ENCODE assay signal across 1 cellular context in the genomic region with DNA sequence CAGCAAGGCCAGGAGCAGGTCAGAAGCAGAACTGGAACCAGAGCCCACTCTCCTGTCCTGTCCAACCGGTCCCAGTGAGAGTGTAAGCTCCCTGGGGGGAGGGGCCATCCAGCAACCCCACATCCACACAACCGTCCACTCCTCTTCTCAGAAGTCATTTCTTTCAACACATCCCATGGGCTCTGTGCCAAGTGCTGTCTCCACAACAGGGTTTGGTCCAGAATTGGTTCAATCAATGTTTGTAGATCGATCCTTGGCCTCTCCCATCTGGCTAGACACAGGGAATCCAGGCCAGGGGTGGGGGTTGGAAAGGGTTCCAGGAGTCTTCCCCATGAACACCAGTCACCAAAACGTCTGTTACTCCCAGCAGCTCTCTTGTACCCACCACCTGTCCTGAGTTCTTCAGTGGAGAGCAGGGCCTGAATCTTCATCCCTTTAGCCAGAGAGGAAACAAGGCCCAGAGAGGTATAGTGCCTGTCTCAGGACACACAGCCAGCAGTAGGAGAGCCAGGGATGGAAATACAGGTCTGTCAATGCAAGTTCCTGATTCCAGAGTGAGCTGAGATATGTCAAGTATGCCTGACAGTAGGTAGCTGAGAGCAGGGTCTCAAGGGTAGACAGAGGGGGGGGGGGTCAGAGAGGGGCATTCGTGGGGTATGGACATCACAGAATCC.
A peak's percentile ranks its signal among the peaks of the same experiment; 100 is the strongest.
TF ChIP-seq lines count a peak whose summit lies in the region.

No MANE protein-coding gene starts in this region.

TF ChIP-seq in K562, 482 proteins besides CTCF, POLR2A, EP300 and RAD21 (continued from another document):
- TF ChIP-seq, protein P1, sequence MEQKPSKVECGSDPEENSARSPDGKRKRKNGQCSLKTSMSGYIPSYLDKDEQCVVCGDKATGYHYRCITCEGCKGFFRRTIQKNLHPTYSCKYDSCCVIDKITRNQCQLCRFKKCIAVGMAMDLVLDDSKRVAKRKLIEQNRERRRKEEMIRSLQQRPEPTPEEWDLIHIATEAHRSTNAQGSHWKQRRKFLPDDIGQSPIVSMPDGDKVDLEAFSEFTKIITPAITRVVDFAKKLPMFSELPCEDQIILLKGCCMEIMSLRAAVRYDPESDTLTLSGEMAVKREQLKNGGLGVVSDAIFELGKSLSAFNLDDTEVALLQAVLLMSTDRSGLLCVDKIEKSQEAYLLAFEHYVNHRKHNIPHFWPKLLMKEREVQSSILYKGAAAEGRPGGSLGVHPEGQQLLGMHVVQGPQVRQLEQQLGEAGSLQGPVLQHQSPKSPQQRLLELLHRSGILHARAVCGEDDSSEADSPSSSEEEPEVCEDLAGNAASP (IDR thresholded peaks at IDR 0.05), result no peak
- TF ChIP-seq, protein P2, sequence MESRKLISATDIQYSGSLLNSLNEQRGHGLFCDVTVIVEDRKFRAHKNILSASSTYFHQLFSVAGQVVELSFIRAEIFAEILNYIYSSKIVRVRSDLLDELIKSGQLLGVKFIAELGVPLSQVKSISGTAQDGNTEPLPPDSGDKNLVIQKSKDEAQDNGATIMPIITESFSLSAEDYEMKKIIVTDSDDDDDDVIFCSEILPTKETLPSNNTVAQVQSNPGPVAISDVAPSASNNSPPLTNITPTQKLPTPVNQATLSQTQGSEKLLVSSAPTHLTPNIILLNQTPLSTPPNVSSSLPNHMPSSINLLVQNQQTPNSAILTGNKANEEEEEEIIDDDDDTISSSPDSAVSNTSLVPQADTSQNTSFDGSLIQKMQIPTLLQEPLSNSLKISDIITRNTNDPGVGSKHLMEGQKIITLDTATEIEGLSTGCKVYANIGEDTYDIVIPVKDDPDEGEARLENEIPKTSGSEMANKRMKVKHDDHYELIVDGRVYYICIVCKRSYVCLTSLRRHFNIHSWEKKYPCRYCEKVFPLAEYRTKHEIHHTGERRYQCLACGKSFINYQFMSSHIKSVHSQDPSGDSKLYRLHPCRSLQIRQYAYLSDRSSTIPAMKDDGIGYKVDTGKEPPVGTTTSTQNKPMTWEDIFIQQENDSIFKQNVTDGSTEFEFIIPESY (CRISPR knock-in tag; IDR thresholded peaks at IDR 0.05), result no peak
- TF ChIP-seq U2AF2 (optimal IDR thresholded peaks at IDR 0.05; ENCODE audit: low read depth, low read length) (no peak), ZKSCAN3 (CRISPR knock-in tag; IDR thresholded peaks at IDR 0.05) (no peak), NR4A1 (CRISPR knock-in tag; IDR thresholded peaks at IDR 0.05) (no peak), NR4A1 (tag; IDR thresholded peaks at IDR 0.05) (no peak), HDAC6 (IDR thresholded peaks at IDR 0.05; ENCODE audit: low read depth, low read length) (no peak), KDM1A (IDR thresholded peaks at IDR 0.05) (0 out of 4 replicates have a peak, but pooled peaks of 1 of the 2 experiments have one; percentile 15), EGR1 (conservative IDR thresholded peaks at IDR 0.05) (no peak), ELF4 (CRISPR knock-in tag; IDR thresholded peaks at IDR 0.05) (no peak), ZNF175 (CRISPR knock-in tag; IDR thresholded peaks at IDR 0.05; ENCODE audit: low read depth) (no peak), NR1H2 (CRISPR knock-in tag; IDR thresholded peaks at IDR 0.05) (no peak), ZFP36 (IDR thresholded peaks at IDR 0.05; ENCODE audit: low read depth, low read length, partially characterized antibody) (peak; percentile 67)
- TF ChIP-seq, protein P3, sequence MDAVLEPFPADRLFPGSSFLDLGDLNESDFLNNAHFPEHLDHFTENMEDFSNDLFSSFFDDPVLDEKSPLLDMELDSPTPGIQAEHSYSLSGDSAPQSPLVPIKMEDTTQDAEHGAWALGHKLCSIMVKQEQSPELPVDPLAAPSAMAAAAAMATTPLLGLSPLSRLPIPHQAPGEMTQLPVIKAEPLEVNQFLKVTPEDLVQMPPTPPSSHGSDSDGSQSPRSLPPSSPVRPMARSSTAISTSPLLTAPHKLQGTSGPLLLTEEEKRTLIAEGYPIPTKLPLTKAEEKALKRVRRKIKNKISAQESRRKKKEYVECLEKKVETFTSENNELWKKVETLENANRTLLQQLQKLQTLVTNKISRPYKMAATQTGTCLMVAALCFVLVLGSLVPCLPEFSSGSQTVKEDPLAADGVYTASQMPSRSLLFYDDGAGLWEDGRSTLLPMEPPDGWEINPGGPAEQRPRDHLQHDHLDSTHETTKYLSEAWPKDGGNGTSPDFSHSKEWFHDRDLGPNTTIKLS (IDR thresholded peaks at IDR 0.05; ENCODE audit: borderline replicate concordance, low read depth), result no peak
- TF ChIP-seq, protein P4, sequence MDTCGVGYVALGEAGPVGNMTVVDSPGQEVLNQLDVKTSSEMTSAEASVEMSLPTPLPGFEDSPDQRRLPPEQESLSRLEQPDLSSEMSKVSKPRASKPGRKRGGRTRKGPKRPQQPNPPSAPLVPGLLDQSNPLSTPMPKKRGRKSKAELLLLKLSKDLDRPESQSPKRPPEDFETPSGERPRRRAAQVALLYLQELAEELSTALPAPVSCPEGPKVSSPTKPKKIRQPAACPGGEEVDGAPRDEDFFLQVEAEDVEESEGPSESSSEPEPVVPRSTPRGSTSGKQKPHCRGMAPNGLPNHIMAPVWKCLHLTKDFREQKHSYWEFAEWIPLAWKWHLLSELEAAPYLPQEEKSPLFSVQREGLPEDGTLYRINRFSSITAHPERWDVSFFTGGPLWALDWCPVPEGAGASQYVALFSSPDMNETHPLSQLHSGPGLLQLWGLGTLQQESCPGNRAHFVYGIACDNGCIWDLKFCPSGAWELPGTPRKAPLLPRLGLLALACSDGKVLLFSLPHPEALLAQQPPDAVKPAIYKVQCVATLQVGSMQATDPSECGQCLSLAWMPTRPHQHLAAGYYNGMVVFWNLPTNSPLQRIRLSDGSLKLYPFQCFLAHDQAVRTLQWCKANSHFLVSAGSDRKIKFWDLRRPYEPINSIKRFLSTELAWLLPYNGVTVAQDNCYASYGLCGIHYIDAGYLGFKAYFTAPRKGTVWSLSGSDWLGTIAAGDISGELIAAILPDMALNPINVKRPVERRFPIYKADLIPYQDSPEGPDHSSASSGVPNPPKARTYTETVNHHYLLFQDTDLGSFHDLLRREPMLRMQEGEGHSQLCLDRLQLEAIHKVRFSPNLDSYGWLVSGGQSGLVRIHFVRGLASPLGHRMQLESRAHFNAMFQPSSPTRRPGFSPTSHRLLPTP (IDR thresholded peaks at IDR 0.05; ENCODE audit: borderline replicate concordance, extremely low read depth, insufficient read length), result no peak
